In genomic region chr3:72010044-72010443, GRCh38 we compare ENCODE assay signal across 14 cellular contexts.
DNase-seq lines count a peak whose midpoint lies in the region; ATAC-seq, FAIRE-seq and TF ChIP-seq lines count a peak whose summit lies in the region.
"Had no signal": no experiment of that assay in that cellular context is flagged by ENCODE, and none has a peak within 500 bp of the region (broad histone marks: within the 10 kb centered on the region; RNA-seq: fewer than 3 reads in every experiment).

No MANE protein-coding gene starts in this region.

- peaks cover 26 to 46% of the 10 kb centered on the region in 2 donors for H3K27me3 Mint-ChIP-seq in stimulated activated naive B cell treated with anti-CD40 and anti-IgM and Interleukin-4, amounts not matched to agents 10 μg/mL and 1 μg/mL and 100 μg/mL, for 72 hours

- DNase-seq in right lobe of liver = no peak
- DNase-seq in HepG2 (ENCODE audit: low spot score) = no peak
- DNase-seq in cardiac fibroblast (ENCODE audit: low read depth in 2 of 2) = peak; percentile 36 to 39
- DNase-seq in stimulated activated naive B cell treated with anti-CD40 and anti-IgM and Interleukin-4, amounts not matched to agents 10 μg/mL and 1 μg/mL and 100 μg/mL, for 72 hours = no peak
- DNase-seq in RWPE1 (ENCODE audit: low spot score) = no peak
- no peak for DNase-seq in NCI-H128 (lab: John Stamatoyannopoulos, UW; ENCODE audit: unreplicated experiment)
- DNase-seq: BE2C, immature natural killer cell, NCI-H187, PC-3, T1000 had no signal

- 70% methylated on average over 5 of the region's 5 CpGs for WGBS in right lobe of liver (ENCODE audit: insufficient coverage, low coverage, low lambda C conversion rate, missing lambda C conversion rate)
- 12% methylated on average over 5 of the region's 5 CpGs for WGBS in HepG2 (ENCODE audit: low lambda C conversion rate)

- H3K36me3 ChIP-seq in right lobe of liver (no peaks in the 10 kb centered on the region), HepG2 (replicated peaks in 1 of 2; ENCODE audit: control insufficient read depth in 1 of 2, insufficient read depth in 2 of 2, low read length in 2 of 2) (no peaks in the 10 kb centered on the region)
- H3K36me3 ChIP-seq: BE2C had no signal

- POLR2A ChIA-PET in HepG2 (lab: Yijun Ruan, JAX) = no interaction called here
- POLR2A ChIA-PET in RWPE1 (lab: Yijun Ruan, JAX; ENCODE audit: low non-redundant PET) = no interaction called here

- H3K9me3 ChIP-seq in right lobe of liver (no peaks in the 10 kb centered on the region), HepG2 (ENCODE audit: low read length) (no peaks in the 10 kb centered on the region)
- H3K9me3 ChIP-seq: BE2C had no signal

- H3K27ac Mint-ChIP-seq in stimulated activated naive B cell treated with anti-CD40 and anti-IgM and Interleukin-4, amounts not matched to agents 10 μg/mL and 1 μg/mL and 100 μg/mL, for 72 hours = no peak overlapping the region
- H3K27ac Mint-ChIP-seq: immature natural killer cell had no signal

- TF ChIP-seq RAD21 in HepG2 (CRISPR knock-in tag; IDR thresholded peaks at IDR 0.05) = no peak

- H3K9me3 Mint-ChIP-seq in stimulated activated naive B cell treated with anti-CD40 and anti-IgM and Interleukin-4, amounts not matched to agents 10 μg/mL and 1 μg/mL and 100 μg/mL, for 72 hours = no peaks in the 10 kb centered on the region
- H3K9me3 Mint-ChIP-seq: neural crest cell had no signal

- no peaks in the 10 kb centered on the region for H3K36me3 Mint-ChIP-seq in stimulated activated naive B cell treated with anti-CD40 and anti-IgM and Interleukin-4, amounts not matched to agents 10 μg/mL and 1 μg/mL and 100 μg/mL, for 72 hours
- H3K36me3 Mint-ChIP-seq: immature natural killer cell had no signal

- H2AFZ ChIP-seq in HepG2 (ENCODE audit: low read length) = no peak overlapping the region

- intact Hi-C loops in right lobe of liver (cut with DNase I) (no loop called here), HepG2 (cut with micrococcal nuclease; ENCODE audit: unreplicated experiment) (no loop called here)

- TF ChIP-seq EP300 in HepG2 (IDR thresholded peaks at IDR 0.05; ENCODE audit: low read depth in 2 of 2, low read length in 2 of 2) (no peak), HepG2 (CRISPR knock-in tag; IDR thresholded peaks at IDR 0.05; ENCODE audit: borderline replicate concordance) (no peak)

- BruUV-seq in HepG2 (replicated peaks; lab: Mats Ljungman, UMichigan) = no TSS peak

- TF ChIP-seq CTCF in right lobe of liver (IDR thresholded peaks at IDR 0.05) = no peak
- no peak for TF ChIP-seq CTCF in HepG2 (CRISPR knock-in tag; IDR thresholded peaks at IDR 0.05)
- TF ChIP-seq CTCF in cardiac fibroblast (IDR thresholded peaks at IDR 0.05; ENCODE audit: low read depth, low read length) = peak; percentile 12
- TF ChIP-seq CTCF in RWPE1 (conservative IDR thresholded peaks at IDR 0.05; ENCODE audit: low read depth) = no peak

- CTCF ChIA-PET in HepG2 (lab: Yijun Ruan, JAX; ENCODE audit: low intra/inter-chr PET ratio, low total read pairs) (no interaction called here), RWPE1 (lab: Yijun Ruan, JAX) (no interaction called here)

- TF ChIP-seq POLR2A in right lobe of liver (IDR thresholded peaks at IDR 0.05) (no peak), HepG2 (IDR thresholded peaks at IDR 0.05; ENCODE audit: insufficient read depth in 1 of 2, low read depth in 2 of 2, low read length in 2 of 2) (no peak)

- H3K27ac ChIP-seq in right lobe of liver (no peak overlapping the region), HepG2 (ENCODE audit: extremely low read length, insufficient read depth, low read length) (no peak overlapping the region), RWPE1 (no peak overlapping the region)

- ATAC-seq in right lobe of liver (peak; percentile 29 to 62 (median 40)), HepG2 (no peak), HG03108 (IDR thresholded peaks at IDR 0.05; ENCODE audit: unreplicated experiment) (peak; percentile 56), HG02678 (IDR thresholded peaks at IDR 0.05; ENCODE audit: unreplicated experiment) (no peak)
- peak; percentile 51 to 53 for ATAC-seq in stimulated activated naive B cell treated with anti-CD40 and anti-IgM and Interleukin-4, amounts not matched to agents 10 μg/mL and 1 μg/mL and 100 μg/mL, for 72 hours (replicated peaks)
- ATAC-seq: PC-3 had no signal

- peaks cover 3 to 6% of the 10 kb centered on the region in 2 donors for H3K4me1 Mint-ChIP-seq in stimulated activated naive B cell treated with anti-CD40 and anti-IgM and Interleukin-4, amounts not matched to agents 10 μg/mL and 1 μg/mL and 100 μg/mL, for 72 hours
- H3K4me1 Mint-ChIP-seq: immature natural killer cell had no signal

- H3K4me1 ChIP-seq in right lobe of liver = no peaks in the 10 kb centered on the region
- no peaks in the 10 kb centered on the region for H3K4me1 ChIP-seq in HepG2 (ENCODE audit: insufficient read depth, low read length)
- H3K4me1 ChIP-seq: BE2C had no signal

- in situ Hi-C loops in HepG2 (cut with HindIII; ENCODE audit: extremely low pct_ligation_motif_present, low pct_unique_long_range_greater_than_20kb) = no loop called here

- no peak for FAIRE-seq in HepG2 (lab: Jason Lieb, UNC)

- no peak overlapping the region for H3K9ac ChIP-seq in HepG2 (ENCODE audit: insufficient read depth, low read depth, low read length)

- H3K4me3 ChIP-seq in right lobe of liver (no peak overlapping the region), HepG2 (replicated peaks in 1 of 3; ENCODE audit: insufficient read depth in 1 of 3, low read depth in 2 of 3, low read length in 3 of 3) (no peak overlapping the region), cardiac fibroblast (replicated peaks in 1 of 2; ENCODE audit: low read depth in 2 of 2, low read length in 2 of 2) (no peak overlapping the region)

- H3K79me2 ChIP-seq in HepG2 (ENCODE audit: insufficient read depth, low read length) = no peaks in the 10 kb centered on the region

- no peak overlapping the region for H3K4me3 Mint-ChIP-seq in stimulated activated naive B cell treated with anti-CD40 and anti-IgM and Interleukin-4, amounts not matched to agents 10 μg/mL and 1 μg/mL and 100 μg/mL, for 72 hours
- H3K4me3 Mint-ChIP-seq: immature natural killer cell, neural crest cell had no signal

- H4K20me1 ChIP-seq in HepG2 (ENCODE audit: insufficient read depth, low read length) = no peaks in the 10 kb centered on the region

- H3K4me2 ChIP-seq in HepG2 (ENCODE audit: low read depth, low read length) = no peak overlapping the region

- H3K27me3 ChIP-seq in right lobe of liver (no peaks in the 10 kb centered on the region), HepG2 (ENCODE audit: control insufficient read depth in 1 of 2, insufficient read depth in 2 of 2, low read length in 2 of 2) (peaks cover 0 to 7% of the 10 kb centered on the region in 2 experiments; a peak in 1 of 5 replicates)
- H3K27me3 ChIP-seq: BE2C had no signal

TF ChIP-seq in HepG2, 621 proteins besides CTCF, POLR2A, EP300 and RAD21:
- no peak for TF ChIP-seq PBX2 (CRISPR knock-in tag; IDR thresholded peaks at IDR 0.05)
- no peak for TF ChIP-seq SETDB1 (CRISPR knock-in tag; IDR thresholded peaks at IDR 0.05; ENCODE audit: borderline replicate concordance)

Comparison
In these comparisons a context has a peak if more than half of its experiments do, and no peak if none do; other contexts are left out.
1. ATAC-seq: peak in right lobe of liver (4 of 4), HG03108 (single experiment) and stimulated activated naive B cell treated with anti-CD40 and anti-IgM and Interleukin-4, amounts not matched to agents 10 μg/mL and 1 μg/mL and 100 μg/mL, for 72 hours (2 of 2); none in HepG2 (single experiment) and HG02678 (single experiment).
2. DNase-seq: peak in cardiac fibroblast (2 of 2); none in right lobe of liver (0 of 3), HepG2 (single experiment), stimulated activated naive B cell treated with anti-CD40 and anti-IgM and Interleukin-4, amounts not matched to agents 10 μg/mL and 1 μg/mL and 100 μg/mL, for 72 hours (single experiment), RWPE1 (single experiment) and NCI-H128 (single experiment).